In genomic region chr7:25771491-25771890, GRCh38 we compare ENCODE assay signal across 15 cellular contexts.
DNase-seq lines count a peak whose midpoint lies in the region; ATAC-seq and TF ChIP-seq lines count a peak whose summit lies in the region.
"Had no signal": no experiment of that assay in that cellular context is flagged by ENCODE, and none has a peak within 500 bp of the region (broad histone marks: within the 10 kb centered on the region; RNA-seq: fewer than 3 reads in every experiment).

No MANE protein-coding gene starts in this region.

- no peak for TF ChIP-seq CTCF in gastroesophageal sphincter (IDR thresholded peaks at IDR 0.05)
- TF ChIP-seq CTCF in gastrocnemius medialis (IDR thresholded peaks at IDR 0.05 in 4 of 5, conservative IDR thresholded peaks at IDR 0.05 in 1 of 5) = no peak
- no peak for TF ChIP-seq CTCF in GM10266 (IDR thresholded peaks at IDR 0.05; ENCODE audit: control insufficient read depth, insufficient read depth, low read depth, missing control alignments)

- CTCF ChIA-PET in HEK293T (lab: Yijun Ruan, JAX) = interaction anchor here (0.6 to 1.3 kb wide), 2 partner anchors 21 to 30 kb away, joined by 3 read pairs; no protein-coding TSS in a partner anchor

- 75 to 88% methylated on average over 4 of the region's 4 CpGs for WGBS in gastroesophageal sphincter (ENCODE audit: low coverage in 1 of 2), 2 donors

- H3K36me3 ChIP-seq in gastroesophageal sphincter (no peaks in the 10 kb centered on the region), gastrocnemius medialis (no peaks in the 10 kb centered on the region)
- H3K36me3 ChIP-seq: BE2C had no signal

- intact Hi-C loops in gastrocnemius medialis (cut with DNase I; ENCODE audit: low total_unique reads) = no loop called here

- TF ChIP-seq POLR2A in gastroesophageal sphincter (IDR thresholded peaks at IDR 0.05) (no peak), gastrocnemius medialis (IDR thresholded peaks at IDR 0.05) (peak in 1 of 2 donors; percentile 16), GM18505 (IDR thresholded peaks at IDR 0.05; ENCODE audit: borderline replicate concordance, extremely low read depth, insufficient read depth, insufficient read length) (no peak)

- no peaks in the 10 kb centered on the region for H3K27me3 ChIP-seq in gastroesophageal sphincter
- no peaks in the 10 kb centered on the region for H3K27me3 ChIP-seq in gastrocnemius medialis
- H3K27me3 ChIP-seq: BE2C had no signal

- DNase-seq in HEK293T (ENCODE audit: extremely low spot score) (no peak), NCI-H82 treated with DMSO at 0.1 percent for 48 hours (lab: John Stamatoyannopoulos, UW; ENCODE audit: unreplicated experiment) (peak; percentile 42), gastrocnemius medialis (no peak), GM10266 (ENCODE audit: extremely low spot score) (no peak), NCI-H1105 (lab: John Stamatoyannopoulos, UW) (no peak)
- DNase-seq: ACHN; BE2C; C1 segment of cervical spinal cord; Caco-2; CD4-positive, CD25-positive, alpha-beta regulatory T cell; H9; IMR-90 had no signal

- H3K4me3 ChIP-seq in gastroesophageal sphincter = no peak overlapping the region
- H3K4me3 ChIP-seq in gastrocnemius medialis = no peak overlapping the region
- H3K4me3 ChIP-seq: K562 had no signal

- H3K27ac ChIP-seq in gastroesophageal sphincter (peak overlapping the region; percentile 13 to 77 (median 41)), gastrocnemius medialis (peak overlapping the region; percentile 50 to 78 (median 62))

- H3K9me3 ChIP-seq in gastroesophageal sphincter (no peaks in the 10 kb centered on the region), gastrocnemius medialis (no peaks in the 10 kb centered on the region)
- H3K9me3 ChIP-seq: BE2C, Caco-2 had no signal

- TF ChIP-seq EP300 in gastroesophageal sphincter (IDR thresholded peaks at IDR 0.05) = no peak

- in situ Hi-C loops in gastrocnemius medialis (cut with MboI; ENCODE audit: low sequenced_read_pairs in 4 of 4) = loop anchor here in 1 of 4 donors (25.0 kb wide), 1 partner anchor 1416 kb away; the partner anchor contains the start of gene HOXA11

- no peak for ATAC-seq in gastroesophageal sphincter
- peak in 1 of 2 donors; percentile 59 for ATAC-seq in gastrocnemius medialis
- no peak for ATAC-seq in GM18505 (IDR thresholded peaks at IDR 0.05; ENCODE audit: unreplicated experiment)
- ATAC-seq: K562 had no signal

- POLR2A ChIA-PET in HEK293T (lab: Yijun Ruan, JAX) = no interaction called here

- H3K4me1 ChIP-seq in gastroesophageal sphincter (peaks cover 3 to 20% (median 8%) of the 10 kb centered on the region in 3 donors), gastrocnemius medialis (peaks cover 27 to 33% of the 10 kb centered on the region in 2 donors)
- H3K4me1 ChIP-seq: Caco-2 had no signal

TF ChIP-seq in HEK293T, 16 proteins besides CTCF, POLR2A, EP300 and RAD21:
- TF ChIP-seq ARNT (IDR thresholded peaks at IDR 0.05) (0 out of 2 replicates have a peak, but pooled peaks have one; percentile 35), ZNF384 (IDR thresholded peaks at IDR 0.05) (no peak)
